In the genomic region with DNA sequence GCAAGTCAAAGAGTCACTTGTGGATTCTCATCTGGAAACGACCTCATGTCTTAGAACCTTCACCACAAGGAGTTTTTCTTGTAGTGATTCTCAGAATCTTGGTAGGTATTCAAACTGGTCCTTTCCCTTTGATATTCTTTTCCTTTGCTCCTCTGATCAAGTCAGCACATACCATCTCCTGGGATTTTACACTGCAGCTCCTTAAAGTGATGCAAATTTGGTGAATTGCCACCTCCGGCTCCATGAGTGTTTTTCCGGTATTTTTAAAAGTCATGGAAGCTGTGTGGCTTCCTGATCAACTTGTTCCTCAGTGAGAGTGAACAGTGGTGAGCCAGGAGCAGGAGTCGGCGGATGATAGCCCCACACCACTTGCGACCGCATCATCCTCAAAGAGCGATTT, we compare ENCODE assay signal across 26 cellular contexts.
"Had no signal": no experiment of that assay in that cellular context is flagged by ENCODE, and none has a peak within 500 bp of the region (broad histone marks: within the 10 kb centered on the region; RNA-seq: fewer than 3 reads in every experiment).

No MANE protein-coding gene starts in this region.

- H3K4me3 Mint-ChIP-seq: naive thymus-derived CD4-positive, alpha-beta T cell; nephron; neural progenitor cell; stimulated activated naive B cell treated with anti-CD40 and anti-IgM and Interleukin-4, amounts not matched to agents 10 μg/mL and 1 μg/mL and 100 μg/mL, for 72 hours; stimulated activated naive CD8-positive, alpha-beta T cell treated with anti-CD3 and anti-CD28 coated beads, Interleukin-15, Interleukin-2, amounts not matched to agents 100 ng/mL and 50 ng/mL, for 24 hours had no signal

- H3K27me3 Mint-ChIP-seq: stimulated activated naive B cell treated with anti-CD40 and anti-IgM and Interleukin-4, amounts not matched to agents 10 μg/mL and 1 μg/mL and 100 μg/mL, for 72 hours had no signal

- H3K4me2 ChIP-seq: neural progenitor cell had no signal

- H2AFZ ChIP-seq: neural progenitor cell, parathyroid adenoma had no signal

- H3K27ac ChIP-seq: coronary artery, esophagus squamous epithelium, left lung, neural progenitor cell, parathyroid adenoma, right lobe of liver, thoracic aorta, tibial nerve, upper lobe of left lung had no signal

- H3K9me3 Mint-ChIP-seq: nephron; neural progenitor cell; stimulated activated naive CD8-positive, alpha-beta T cell treated with anti-CD3 and anti-CD28 coated beads, Interleukin-15, Interleukin-2, amounts not matched to agents 100 ng/mL and 50 ng/mL, for 24 hours had no signal

- ATAC-seq: left cardiac atrium; left lung; naive thymus-derived CD4-positive, alpha-beta T cell; right lobe of liver; stimulated activated naive B cell treated with anti-CD40 and anti-IgM and Interleukin-4, amounts not matched to agents 10 μg/mL and 1 μg/mL and 100 μg/mL, for 72 hours had no signal

- H3K36me3 Mint-ChIP-seq: naive thymus-derived CD4-positive, alpha-beta T cell; neural progenitor cell; stimulated activated naive B cell treated with anti-CD40 and anti-IgM and Interleukin-4, amounts not matched to agents 10 μg/mL and 1 μg/mL and 100 μg/mL, for 72 hours had no signal

- H3K9me3 ChIP-seq: esophagus squamous epithelium, left lung, right lobe of liver, thoracic aorta, tibial nerve, upper lobe of left lung had no signal

- H3K4me1 ChIP-seq: esophagus squamous epithelium, left lung, parathyroid adenoma, right lobe of liver, tibial nerve, upper lobe of left lung had no signal

- H3K27me3 ChIP-seq: esophagus squamous epithelium, left lung, neural progenitor cell, right lobe of liver, tibial nerve, upper lobe of left lung had no signal

- H3K79me2 ChIP-seq: parathyroid adenoma had no signal

- H3K27ac Mint-ChIP-seq: naive thymus-derived CD4-positive, alpha-beta T cell; nephron; neural progenitor cell; progenitor cell of endocrine pancreas; stimulated activated naive B cell treated with anti-CD40 and anti-IgM and Interleukin-4, amounts not matched to agents 10 μg/mL and 1 μg/mL and 100 μg/mL, for 72 hours; stimulated activated naive CD8-positive, alpha-beta T cell treated with anti-CD3 and anti-CD28 coated beads, Interleukin-15, Interleukin-2, amounts not matched to agents 100 ng/mL and 50 ng/mL, for 24 hours had no signal

- H3K9ac ChIP-seq: neural progenitor cell, parathyroid adenoma had no signal

- DNase-seq: dermis blood vessel endothelial cell; effector memory CD4-positive, alpha-beta T cell; erythroblast; esophagus squamous epithelium; foreskin melanocyte; glutamatergic neuron; hypothalamus; left cardiac atrium; left lung; mesenchymal stem cell; midbrain; naive thymus-derived CD4-positive, alpha-beta T cell; right lobe of liver; small intestine; stimulated activated CD4-positive, alpha-beta T cell treated with anti-CD3 and anti-CD28 coated beads, Interleukin-15, amount 100 ng/mL, for 24 hours; stimulated activated CD4-positive, alpha-beta T cell treated with anti-CD3 and anti-CD28 coated beads, Interleukin-2, amount 100 ng/mL, for 48 hours; stimulated activated naive B cell treated with anti-CD40 and anti-IgM and Interleukin-4, amounts not matched to agents 10 μg/mL and 1 μg/mL and 100 μg/mL, for 72 hours; upper lobe of left lung had no signal

- H3K4me1 Mint-ChIP-seq: nephron had no signal

- H3K4me3 ChIP-seq: coronary artery, esophagus squamous epithelium, left lung, neural progenitor cell, right lobe of liver, thoracic aorta, tibial nerve, upper lobe of left lung had no signal

- H3K36me3 ChIP-seq: esophagus squamous epithelium, left lung, neural progenitor cell, right lobe of liver, thoracic aorta, tibial nerve, upper lobe of left lung had no signal
